Comparison of ENCODE assay signal across 11 cellular contexts in genomic region chr1:200262326-200262965, GRCh38.
DNase-seq lines count a peak whose midpoint lies in the region; ATAC-seq, FAIRE-seq and TF ChIP-seq lines count a peak whose summit lies in the region.
"Had no signal": no experiment of that assay in that cellular context is flagged by ENCODE, and none has a peak within 500 bp of the region (broad histone marks: within the 10 kb centered on the region; RNA-seq: fewer than 3 reads in every experiment).

No MANE protein-coding gene starts in this region.

- POLR2A ChIA-PET in WTC11 (lab: Charles Lee) (no interaction called here), HEK293T (lab: Yijun Ruan, JAX) (no interaction called here)

- H3K4me1 ChIP-seq in left lung = no peaks in the 10 kb centered on the region
- H3K4me1 ChIP-seq in HAP-1 = no peaks in the 10 kb centered on the region

- no peaks in the 10 kb centered on the region for H3K36me3 Mint-ChIP-seq in WTC11

- H3K27ac ChIP-seq in left lung = no peak overlapping the region

- peak; percentile 68 for FAIRE-seq in GM19239 (lab: Jason Lieb, UNC)
- FAIRE-seq: HTR-8/SVneo had no signal

- CTCF ChIA-PET in WTC11 (lab: Charles Lee) = interaction anchor here (0.7 to 1.5 kb wide), 19 partner anchors 12 to 264 kb away, joined by 3 to 11 read pairs (median 4); no protein-coding TSS in a partner anchor
- CTCF ChIA-PET in HEK293T (lab: Yijun Ruan, JAX) = interaction anchor here (0.7 kb wide), 1 partner anchor 14 kb away, joined by 3 read pairs; no protein-coding TSS in a partner anchor

- no peaks in the 10 kb centered on the region; the same call in 1 of the 2 replicates for H3K4me1 Mint-ChIP-seq in WTC11

- DNase-seq in GM12864 (ENCODE audit: low read depth) = peak; percentile 64
- DNase-seq in GM19239 (ENCODE audit: insufficient read length, low spot score) = peak; percentile 17
- DNase-seq in WTC11 (ENCODE audit: low spot score) = no peak
- DNase-seq in left lung = no peak
- no peak for DNase-seq in HEK293T (ENCODE audit: extremely low spot score)
- no peak for DNase-seq in HAP-1 (ENCODE audit: low spot score in 2 of 2)

- no peaks in the 10 kb centered on the region for H3K36me3 ChIP-seq in left lung
- H3K36me3 ChIP-seq in HAP-1 (replicated peaks) = no peaks in the 10 kb centered on the region

- H3K9me3 Mint-ChIP-seq in WTC11 = peaks cover 4% of the 10 kb centered on the region
- H3K9me3 Mint-ChIP-seq: dendritic cell treated with granulocyte-macrophage colony-stimulating factor and Interleukin-4, amounts not matched to agents 40 ng/mL and 50 ng/mL, for 4 days had no signal

- in situ Hi-C loops in HAP-1 (cut with MboI; ENCODE audit: low sequenced_read_pairs) = no loop called here

- H3K4me3 ChIP-seq in GM12864 (ENCODE audit: low read depth, low read length) (no peak overlapping the region), left lung (no peak overlapping the region), HAP-1 (no peak overlapping the region)

- no peaks in the 10 kb centered on the region for H3K27me3 Mint-ChIP-seq in WTC11 (ENCODE audit: low read depth)
- H3K27me3 Mint-ChIP-seq: dendritic cell treated with granulocyte-macrophage colony-stimulating factor and Interleukin-4, amounts not matched to agents 40 ng/mL and 50 ng/mL, for 4 days had no signal

- ATAC-seq in HG02938 (IDR thresholded peaks at IDR 0.05; ENCODE audit: unreplicated experiment) = peak; percentile 68
- ATAC-seq in WTC11 = peak; percentile 77
- ATAC-seq in left lung = no peak
- no peak for ATAC-seq in activated CD4-positive, CD25-positive, alpha-beta regulatory T cell treated with anti-CD3 and anti-CD28 coated beads, Interleukin-2, amount 50 U/mL, for 24 hours
- ATAC-seq: sciatic nerve had no signal

- H3K27ac Mint-ChIP-seq in WTC11 = no peak overlapping the region
- H3K27ac Mint-ChIP-seq: dendritic cell treated with granulocyte-macrophage colony-stimulating factor and Interleukin-4, amounts not matched to agents 40 ng/mL and 50 ng/mL, for 4 days had no signal

- TF ChIP-seq CTCF in GM12864 (IDR thresholded peaks at IDR 0.05; ENCODE audit: low read depth, low read length, missing control alignments) = peak; percentile 49
- TF ChIP-seq CTCF in WTC11 (IDR thresholded peaks at IDR 0.05) = peak; percentile 32; the same call in 1 of the 2 replicates
- no peak for TF ChIP-seq CTCF in left lung (IDR thresholded peaks at IDR 0.05)

- H3K9me3 ChIP-seq in left lung (no peaks in the 10 kb centered on the region), HAP-1 (no peaks in the 10 kb centered on the region)

- intact Hi-C loops in left lung (cut with DNase I) = no loop called here

- H3K27me3 ChIP-seq in left lung (no peaks in the 10 kb centered on the region), HAP-1 (ENCODE audit: low read depth) (no peaks in the 10 kb centered on the region)

- no peak overlapping the region for H3K4me3 Mint-ChIP-seq in WTC11
- H3K4me3 Mint-ChIP-seq: dendritic cell treated with granulocyte-macrophage colony-stimulating factor and Interleukin-4, amounts not matched to agents 40 ng/mL and 50 ng/mL, for 4 days had no signal

TF ChIP-seq in WTC11, 78 proteins besides CTCF, POLR2A, EP300 and RAD21:
- TF ChIP-seq, protein P1, sequence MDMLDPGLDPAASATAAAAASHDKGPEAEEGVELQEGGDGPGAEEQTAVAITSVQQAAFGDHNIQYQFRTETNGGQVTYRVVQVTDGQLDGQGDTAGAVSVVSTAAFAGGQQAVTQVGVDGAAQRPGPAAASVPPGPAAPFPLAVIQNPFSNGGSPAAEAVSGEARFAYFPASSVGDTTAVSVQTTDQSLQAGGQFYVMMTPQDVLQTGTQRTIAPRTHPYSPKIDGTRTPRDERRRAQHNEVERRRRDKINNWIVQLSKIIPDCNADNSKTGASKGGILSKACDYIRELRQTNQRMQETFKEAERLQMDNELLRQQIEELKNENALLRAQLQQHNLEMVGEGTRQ (CRISPR knock-in tag; IDR thresholded peaks at IDR 0.05) = peak; percentile 43; the same call in 1 of the 2 replicates
- no peak for TF ChIP-seq E2F1 (CRISPR knock-in tag; IDR thresholded peaks at IDR 0.05)

TF ChIP-seq in HEK293T, 16 proteins besides CTCF, POLR2A, EP300 and RAD21:
- no peak for TF ChIP-seq ZNF384 (IDR thresholded peaks at IDR 0.05)
- no peak for TF ChIP-seq NFRKB (IDR thresholded peaks at IDR 0.05)
- no peak for TF ChIP-seq BHLHE40 (IDR thresholded peaks at IDR 0.05; ENCODE audit: borderline replicate concordance)

Comparison
In these comparisons a context has a peak if more than half of its experiments do, and no peak if none do; other contexts are left out.
1. DNase-seq: peak in GM12864 (single experiment) and GM19239 (single experiment); none in WTC11 (single experiment), left lung (0 of 2), HEK293T (single experiment) and HAP-1 (0 of 2).
2. CTCF ChIP-seq: peak in GM12864 (single experiment) and WTC11 (single experiment); none in left lung (0 of 2).
3. ATAC-seq: peak in HG02938 (single experiment) and WTC11 (single experiment); none in left lung (single experiment) and activated CD4-positive, CD25-positive, alpha-beta regulatory T cell treated with anti-CD3 and anti-CD28 coated beads, Interleukin-2, amount 50 U/mL, for 24 hours (0 of 2).